ENCODE assay signal across 14 cellular contexts in the genomic region with DNA sequence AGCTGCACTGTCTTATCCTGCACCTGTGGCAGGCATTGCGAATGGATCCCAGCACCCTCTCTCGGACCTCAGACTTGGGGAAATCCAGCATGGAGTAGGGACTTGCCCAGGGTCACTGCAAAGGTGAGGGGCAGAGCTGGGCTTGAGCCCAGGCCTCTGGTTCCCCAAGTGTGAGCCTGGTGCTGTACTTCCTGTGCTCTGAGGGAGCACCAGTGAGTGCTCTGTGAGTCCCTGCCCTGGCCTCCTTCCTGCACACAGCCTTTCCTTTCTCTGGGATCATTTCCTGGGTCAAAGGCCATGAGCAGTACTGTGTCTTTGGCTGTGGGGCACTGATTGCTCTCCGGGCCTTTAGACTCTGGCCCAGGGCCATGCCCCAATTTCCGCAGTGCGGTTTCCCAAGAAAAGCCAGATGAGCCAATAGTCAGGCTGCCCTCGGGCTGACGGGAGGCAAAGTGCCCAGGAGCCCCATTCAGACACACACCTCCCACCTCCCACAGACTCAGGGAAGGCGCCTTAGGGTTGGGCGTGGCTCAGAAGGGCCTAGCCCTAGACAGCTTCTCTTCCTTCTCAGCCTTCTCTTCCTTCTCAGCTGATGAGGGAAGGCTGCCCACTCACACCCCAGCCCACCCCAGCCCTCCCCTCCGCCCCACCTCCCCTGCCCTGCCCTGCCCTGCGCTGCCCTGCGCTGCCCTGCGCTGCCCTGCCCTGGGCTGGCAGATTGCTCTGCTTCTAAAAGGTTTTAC. TPM values are rescaled to one million over a fixed set of nuclear protein-coding genes. Genes with fewer than 3 reads are reported as not detected.
DNase-seq lines count a peak whose midpoint lies in the region; ATAC-seq, FAIRE-seq and TF ChIP-seq lines count a peak whose summit lies in the region.
"Had no signal": no experiment of that assay in that cellular context is flagged by ENCODE, and none has a peak within 500 bp of the region (broad histone marks: within the 10 kb centered on the region; RNA-seq: fewer than 3 reads in every experiment).

No MANE protein-coding gene starts in this region.

- peak; percentile 72 for ATAC-seq in GM12878
- ATAC-seq in left lung = peak; percentile 85
- ATAC-seq in HG03460 (IDR thresholded peaks at IDR 0.05; ENCODE audit: unreplicated experiment) = no peak
- no peak for ATAC-seq in GM21515 (IDR thresholded peaks at IDR 0.05; ENCODE audit: unreplicated experiment)

- no peak overlapping the region for H3K4me2 ChIP-seq in GM12878 (ENCODE audit: control insufficient read depth, insufficient read depth)

- CTCF ChIA-PET in GM12878 (lab: Yijun Ruan, JAX) = interaction anchor here (0.7 to 1.8 kb wide), 4 partner anchors 8 to 24 kb away, joined by 3 to 4 read pairs (median 4); no protein-coding TSS in a partner anchor

- H2AFZ ChIP-seq in GM12878 (ENCODE audit: control insufficient read depth, low read depth, low read length) = peak overlapping the region; percentile 13
- H2AFZ ChIP-seq: parathyroid adenoma had no signal

- no peaks in the 10 kb centered on the region for H3K9me3 ChIP-seq in GM12878 (replicated peaks; ENCODE audit: control insufficient read depth, insufficient read depth, low read length)
- no peaks in the 10 kb centered on the region for H3K9me3 ChIP-seq in left lung
- no peaks in the 10 kb centered on the region for H3K9me3 ChIP-seq in testis
- H3K9me3 ChIP-seq: esophagus muscularis mucosa had no signal

- RAD21 ChIA-PET in GM12878 (lab: Charles Lee; ENCODE audit: unreplicated experiment) = interaction anchor here (1.5 kb wide), 1 partner anchor 44 kb away, joined by 4 read pairs; no protein-coding TSS in a partner anchor

- intact Hi-C loops in GM12878 (cut with micrococcal nuclease; ENCODE audit: unreplicated experiment) (no loop called here), left lung (cut with DNase I) (no loop called here), testis (cut with DNase I; ENCODE audit: low total_unique reads) (no loop called here)

- 64% methylated on average over 9 of the region's 13 CpGs for WGBS in GM12878 (ENCODE audit: insufficient coverage, insufficient replicate concordance, low lambda C conversion rate, missing lambda C conversion rate)
- WGBS in testis, 2 donors = 78 to 81% methylated on average over 9 to 13 of the region's 13 CpGs

- BruUV-seq in GM12878 (replicated peaks; lab: Mats Ljungman, UMichigan) = no TSS peak

- H3K4me3 ChIP-seq in GM12878 (no peak overlapping the region), left lung (no peak overlapping the region), testis (no peak overlapping the region)
- H3K4me3 ChIP-seq: esophagus muscularis mucosa had no signal

- H3K4me1 ChIP-seq in GM12878 (ENCODE audit: control insufficient read depth, insufficient read depth, low read length) = peaks cover 28% of the 10 kb centered on the region
- peaks cover 7 to 48% of the 10 kb centered on the region in 2 donors for H3K4me1 ChIP-seq in left lung
- peaks cover 3% of the 10 kb centered on the region for H3K4me1 ChIP-seq in testis
- H3K4me1 ChIP-seq: esophagus muscularis mucosa had no signal

- SMC1A ChIA-PET in GM12878 (lab: Charles Lee; ENCODE audit: uncharacterized antibody, unreplicated experiment) = interaction anchor here (0.7 to 1.3 kb wide), 7 partner anchors 8 to 220 kb away, joined by 3 to 4 read pairs (median 3); partner anchors contain the start of gene TRMO

- no peak for FAIRE-seq in GM12878 (lab: Jason Lieb, UNC)
- FAIRE-seq: astrocyte had no signal

- no peaks in the 10 kb centered on the region for H4K20me1 ChIP-seq in GM12878 (ENCODE audit: control insufficient read depth, insufficient read depth)

- H3K9ac ChIP-seq in GM12878 (ENCODE audit: control insufficient read depth, insufficient read depth, low read length) = no peak overlapping the region
- H3K9ac ChIP-seq: parathyroid adenoma had no signal

- H3K79me2 ChIP-seq in GM12878 (ENCODE audit: control insufficient read depth, insufficient read depth, low read length) = no peaks in the 10 kb centered on the region
- H3K79me2 ChIP-seq: parathyroid adenoma had no signal

- TF ChIP-seq POLR2A in GM12878 (IDR thresholded peaks at IDR 0.05; ENCODE audit: low read depth, low read length) (no peak), testis (IDR thresholded peaks at IDR 0.05) (no peak)

- TF ChIP-seq CTCF in GM12878 (IDR thresholded peaks at IDR 0.05 in 2 of 3, conservative IDR thresholded peaks at IDR 0.05 in 1 of 3; ENCODE audit: control insufficient read depth in 2 of 3, extremely low read depth in 1 of 3, insufficient read depth in 1 of 3, low read depth in 3 of 3, low read length in 3 of 3) = no peak
- TF ChIP-seq CTCF in left lung (IDR thresholded peaks at IDR 0.05) = no peak
- no peak for TF ChIP-seq CTCF in testis (IDR thresholded peaks at IDR 0.05)

- DNase-seq in HuH-7 (ENCODE audit: low spot score) (peak; percentile 57), GM12878 (ENCODE audit: low read depth, low spot score) (no peak), left lung (peak; percentile 90), testis (peak; percentile 50), SW480 (ENCODE audit: low spot score) (no peak)
- DNase-seq: DMS53; islet precursor cell; NCI-H774; stimulated activated CD4-positive, alpha-beta T cell treated with anti-CD3 and anti-CD28 coated beads, Interleukin-4, amount 100 ng/mL, for 4 hours had no signal

- TF ChIP-seq RAD21 in GM12878 (IDR thresholded peaks at IDR 0.05; ENCODE audit: insufficient read depth, low read depth, low read length) = no peak

- H3K27ac ChIP-seq in GM12878 (ENCODE audit: control insufficient read depth, insufficient read depth) (no peak overlapping the region), left lung (peak overlapping the region; percentile 79 to 80), testis (peak overlapping the region in 1 of 2 donors; percentile 14)
- H3K27ac ChIP-seq: parathyroid adenoma had no signal

- POLR2A ChIA-PET in GM12878 (lab: Charles Lee) = interaction anchor here (0.6 kb wide), 1 partner anchor 26 kb away, joined by 3 read pairs; no protein-coding TSS in a partner anchor

- H3K27me3 ChIP-seq in GM12878 (replicated peaks in 1 of 2; ENCODE audit: control insufficient read depth in 2 of 2, insufficient read depth in 2 of 2, low read length in 1 of 2) (no peaks in the 10 kb centered on the region), left lung (no peaks in the 10 kb centered on the region), testis (no peaks in the 10 kb centered on the region)

- H3K36me3 ChIP-seq in GM12878 (ENCODE audit: control insufficient read depth in 2 of 2, insufficient read depth in 2 of 2, low read length in 1 of 2) (no peaks in the 10 kb centered on the region), left lung (no peaks in the 10 kb centered on the region), testis (ENCODE audit: low read depth, missing control alignments) (no peaks in the 10 kb centered on the region)
- H3K36me3 ChIP-seq: esophagus muscularis mucosa had no signal

- in situ Hi-C loops in GM12878 (cut with MboI) = no loop called here

- no peak for TF ChIP-seq EP300 in GM12878 (IDR thresholded peaks at IDR 0.05; ENCODE audit: borderline replicate concordance in 1 of 2, control insufficient read depth in 1 of 2, low read depth in 2 of 2, low read length in 2 of 2)

TF ChIP-seq in GM12878, 131 proteins besides CTCF, POLR2A, EP300 and RAD21 (continues in another document):
- no peak for TF ChIP-seq ZNF24 (IDR thresholded peaks at IDR 0.05)

RNA-seq across cellular contexts. Expression of gene TRIM14, which starts 23.3 kb away (rescaled TPM):
- total RNA-seq in GM12878 (2013; cell fraction: nucleolus; rRNA removed) = 36.1 and 40.9 TPM in 2 replicates
- 25.1 and 25.2 TPM in 2 replicates for total RNA-seq in GM12878 (2014; rRNA removed)
- 20.3 and 21.2 TPM in 2 replicates for total RNA-seq in GM12878 (2014; rRNA removed; fragmentation: Illumina TruSeq; extraction: Trizol)
- total RNA-seq in GM12878 (2021) = 53.3 and 54.4 TPM in 2 replicates
- polyA plus RNA-seq in GM12878 (2011; ENCODE audit: low read depth) = 15.8 TPM
- 25.9 and 32.7 TPM in 2 replicates for polyA plus RNA-seq in GM12878 (2011; rRNA removed)
- polyA plus RNA-seq in GM12878 (2011; cell fraction: cytosol; rRNA removed) = 31.9 and 34.9 TPM in 2 replicates
- polyA plus RNA-seq in GM12878 (2011; cell fraction: nucleus; rRNA removed) = 37.5 and 42.1 TPM in 2 replicates
- polyA plus RNA-seq in GM12878 (2012) = 20.1 and 25.2 TPM in 2 replicates
- 42.4 and 42.6 TPM in 2 replicates for polyA plus RNA-seq in GM12878 (2014; fragmentation: Illumina TruSeq; extraction: Trizol)
- polyA plus RNA-seq in GM12878 (2014; fragmentation: Nextera tagmentation; extraction: Ambion mirVana) = 10 to 100 TPM in 1 of 2 experiments, 1 to 10 TPM in 1; 8.6 to 10.2 TPM
- 39.6 and 39.7 TPM in 2 replicates for polyA plus RNA-seq in GM12878 (2014; rRNA removed)
- polyA plus RNA-seq in GM12878 (2016; fragmentation: Nextera tagmentation; extraction: Ambion mirVana) = 10 to 100 TPM; 38.7 to 41.2 TPM
- 19.4 and 22.8 TPM in 2 replicates for polyA minus RNA-seq in GM12878 (2011; rRNA and poly(A)+ RNA removed)
- 12.7 and 13.5 TPM in 2 replicates for polyA minus RNA-seq in GM12878 (2011; cell fraction: cytosol; rRNA and poly(A)+ RNA removed)
- 9.3 and 16.3 TPM in 2 replicates for polyA minus RNA-seq in GM12878 (2011; cell fraction: nucleus; rRNA and poly(A)+ RNA removed)
- total RNA-seq in left lung = 10 to 100 TPM; 26.8 to 37.2 TPM
- 10 to 100 TPM; 19.6 to 21.3 TPM for total RNA-seq in testis
- 17.3 TPM for polyA plus RNA-seq in testis (ENCODE audit: insufficient read depth, low read depth, low replicate concordance)

RNA-seq across cellular contexts. Expression of gene CORO2A, which starts 50.1 kb away (rescaled TPM):
- total RNA-seq in GM12878 (2013; cell fraction: nucleolus; rRNA removed) = 0.52 and 0.64 TPM in 2 replicates
- 4.1 and 4.7 TPM in 2 replicates for total RNA-seq in GM12878 (2014; rRNA removed)
- total RNA-seq in GM12878 (2014; rRNA removed; fragmentation: Illumina TruSeq; extraction: Trizol) = 4.8 TPM in 2 replicates
- total RNA-seq in GM12878 (2021) = 4.8 and 4.9 TPM in 2 replicates
- 1.0 TPM for polyA plus RNA-seq in GM12878 (2011; ENCODE audit: low read depth)
- 0.84 and 1.0 TPM in 2 replicates for polyA plus RNA-seq in GM12878 (2011; rRNA removed)
- polyA plus RNA-seq in GM12878 (2011; cell fraction: cytosol; rRNA removed) = 1.2 and 1.3 TPM in 2 replicates
- polyA plus RNA-seq in GM12878 (2011; cell fraction: nucleus; rRNA removed) = 0.37 and 0.42 TPM in 2 replicates
- 1.7 and 1.8 TPM in 2 replicates for polyA plus RNA-seq in GM12878 (2012)
- polyA plus RNA-seq in GM12878 (2014; fragmentation: Illumina TruSeq; extraction: Trizol) = 5.0 and 5.5 TPM in 2 replicates
- polyA plus RNA-seq in GM12878 (2014; fragmentation: Nextera tagmentation; extraction: Ambion mirVana) = 1 to 10 TPM; 1.7 to 1.9 TPM
- polyA plus RNA-seq in GM12878 (2014; rRNA removed) = 4.2 and 5.3 TPM in 2 replicates
- 1 to 10 TPM; 2.4 to 2.8 TPM for polyA plus RNA-seq in GM12878 (2016; fragmentation: Nextera tagmentation; extraction: Ambion mirVana)
- polyA minus RNA-seq in GM12878 (2011; rRNA and poly(A)+ RNA removed) = 0.80 and 2.3 TPM in 2 replicates
- polyA minus RNA-seq in GM12878 (2011; cell fraction: cytosol; rRNA and poly(A)+ RNA removed) = 0.53 TPM in 1 of 2 replicates, not detected in the other
- polyA minus RNA-seq in GM12878 (2011; cell fraction: nucleus; rRNA and poly(A)+ RNA removed) = 0.12 and 0.19 TPM in 2 replicates
- total RNA-seq in left lung = 10 to 100 TPM; 14.9 to 20.4 TPM
- 10 to 100 TPM; 46.3 to 50.5 TPM for total RNA-seq in testis
- 28.0 TPM for polyA plus RNA-seq in testis (ENCODE audit: insufficient read depth, low read depth, low replicate concordance)

Comparison
In these comparisons a context has a peak if more than half of its experiments do, and no peak if none do; other contexts are left out.
1. DNase-seq: peak in HuH-7 (single experiment), left lung (2 of 2) and testis (single experiment); none in GM12878 (single experiment) and SW480 (single experiment).
2. ATAC-seq: peak in GM12878 (single experiment) and left lung (single experiment); none in HG03460 (single experiment) and GM21515 (single experiment).